In genomic region chr6:79630883-79631799, GRCh38 we compare ENCODE assay signal across 7 cellular contexts. TPM values are rescaled to one million over a fixed set of nuclear protein-coding genes. Genes with fewer than 3 reads are reported as not detected.
A peak's percentile ranks its signal among the peaks of the same experiment; 100 is the strongest.
DNase-seq lines count a peak whose midpoint lies in the region; ATAC-seq and TF ChIP-seq lines count a peak whose summit lies in the region.

Gene SH3BGRL2, plus strand, starts transcription at chr6:79631329. Its CDS starts 133 bp downstream, at chr6:79631462.

- H3K9ac ChIP-seq in mesendoderm (ENCODE audit: low read length), result peak within 1 kb of the TSS; percentile 85

- no peak for TF ChIP-seq CTCF in GM12875 (IDR thresholded peaks at IDR 0.05; ENCODE audit: borderline replicate concordance, insufficient read depth, low read depth, low read length)

- H3K18ac ChIP-seq in mesendoderm (ENCODE audit: low read length), result peak within 1 kb of the TSS; percentile 44

- H4K5ac ChIP-seq in mesendoderm (ENCODE audit: low read length), result no peak within 1 kb of the TSS

- H4K8ac ChIP-seq in mesendoderm (ENCODE audit: low read depth, low read length), result no peak within 1 kb of the TSS

- no peak within 1 kb of the TSS for H2AK5ac ChIP-seq in mesendoderm (ENCODE audit: low read length)

- peak within 1 kb of the TSS; percentile 57 for H3K4me3 ChIP-seq in GM12875 (ENCODE audit: low read depth, low read length)
- H3K4me3 ChIP-seq in esophagus (ENCODE audit: low read depth in 1 of 2, low read length in 2 of 2), result peak within 1 kb of the TSS; percentile 74 to 88
- peak within 1 kb of the TSS; percentile 79 for H3K4me3 ChIP-seq in mesendoderm (ENCODE audit: low read length)

- no peaks in the 10 kb centered on the region for H3K9me3 ChIP-seq in esophagus (ENCODE audit: control insufficient read depth in 2 of 2, insufficient read depth in 1 of 2, low read depth in 1 of 2, low read length in 1 of 2)

- H2BK120ac ChIP-seq in mesendoderm (ENCODE audit: low read depth, low read length), result no peak within 1 kb of the TSS

- H3K4ac ChIP-seq in mesendoderm (ENCODE audit: low read depth, low read length), result no peak within 1 kb of the TSS

- no peak within 1 kb of the TSS for H2BK15ac ChIP-seq in mesendoderm (replicated peaks; ENCODE audit: low read depth)

- H3K36me3 ChIP-seq in esophagus (ENCODE audit: control insufficient read depth in 2 of 2, insufficient read depth in 2 of 2, low read length in 1 of 2), result no peaks in the 10 kb centered on the region
- H3K36me3 ChIP-seq in mesendoderm (ENCODE audit: control insufficient read depth, insufficient read depth, low read length), result no peaks in the 10 kb centered on the region

- ATAC-seq in HG02763 (IDR thresholded peaks at IDR 0.05; ENCODE audit: unreplicated experiment), result peak; percentile 65

- DNase-seq in NCI-H2171 treated with DMSO at 0.1 percent for 48 hours (lab: John Stamatoyannopoulos, UW), result peak; percentile 82
- peak; percentile 74 for DNase-seq in activated CD8-positive, alpha-beta memory T cell treated with anti-CD3 and anti-CD28 coated beads for 24 hours
- DNase-seq in mesendoderm, result peak; percentile 93
- DNase-seq in stimulated activated CD8-positive, alpha-beta memory T cell treated with anti-CD3 and anti-CD28 coated beads, Interleukin-4, amount 100 ng/mL, for 48 hours, result peak; percentile 52

- H3K56ac ChIP-seq in mesendoderm (ENCODE audit: low read length), result peak within 1 kb of the TSS; percentile 96

- H3K27ac ChIP-seq in esophagus (ENCODE audit: low read depth in 2 of 2, low read length in 1 of 2) (peak within 1 kb of the TSS; percentile 66 to 71), mesendoderm (ENCODE audit: low read depth, low read length) (peak within 1 kb of the TSS; percentile 60)

- H3K4me1 ChIP-seq in esophagus (ENCODE audit: control insufficient read depth in 2 of 2, insufficient read depth in 2 of 2, low read length in 1 of 2) (peaks cover 2 to 4% of the 10 kb centered on the region in 2 donors), mesendoderm (ENCODE audit: control insufficient read depth, low read depth, low read length) (no peaks in the 10 kb centered on the region)

- H3K4me2 ChIP-seq in mesendoderm (ENCODE audit: low read length), result peak within 1 kb of the TSS; percentile 93

- 1% methylated on average over 56 to 76 of the region's 77 CpGs for WGBS in esophagus, 2 donors
- WGBS in mesendoderm (ENCODE audit: extremely low coverage, insufficient coverage, low lambda C conversion rate), result no CpG with 5 or more reads among the region's 77 CpGs

- no peaks in the 10 kb centered on the region for H3K27me3 ChIP-seq in esophagus (ENCODE audit: control insufficient read depth in 1 of 2, insufficient read depth in 2 of 2, low read length in 2 of 2)
- no peaks in the 10 kb centered on the region for H3K27me3 ChIP-seq in mesendoderm (ENCODE audit: insufficient read depth, low read length, poor library complexity)

- no peaks in the 10 kb centered on the region for H3K79me1 ChIP-seq in mesendoderm (ENCODE audit: low read length)

- no peak within 1 kb of the TSS for H3K23ac ChIP-seq in mesendoderm (ENCODE audit: low read length)

- H3K79me2 ChIP-seq in mesendoderm (ENCODE audit: control insufficient read depth, insufficient read depth, low read length), result no peaks in the 10 kb centered on the region

- no peak within 1 kb of the TSS for H2BK5ac ChIP-seq in mesendoderm (ENCODE audit: low read length)

RNA-seq across cellular contexts. Expression of gene SH3BGRL2, which starts in this region (rescaled TPM):
- polyA plus RNA-seq in esophagus, result 10 to 100 TPM; 28.8 to 52.5 TPM
- 18.8 TPM for polyA plus RNA-seq in mesendoderm (2013, experiment 1 of 2)
- 18.6 TPM for polyA plus RNA-seq in mesendoderm (2013, experiment 2 of 2)

Comparison
In these comparisons a context has a peak if more than half of its experiments do, and no peak if none do; other contexts are left out.
1. Peak in every context shown above with its lines: DNase-seq, ATAC-seq, H3K4me3 ChIP-seq and H3K27ac ChIP-seq.